In genomic region chr16:1543085-1543896, GRCh38 we compare ENCODE assay signal across 9 cellular contexts. TPM values are rescaled to one million over a fixed set of nuclear protein-coding genes. Genes with fewer than 3 reads are reported as not detected.
DNase-seq lines count a peak whose midpoint lies in the region; ATAC-seq and TF ChIP-seq lines count a peak whose summit lies in the region.
"Had no signal": no experiment of that assay in that cellular context is flagged by ENCODE, and none has a peak within 500 bp of the region (broad histone marks: within the 10 kb centered on the region; RNA-seq: fewer than 3 reads in every experiment).

No MANE protein-coding gene starts in this region.

- H2AK9ac ChIP-seq in IMR-90 (replicated peaks; ENCODE audit: low read depth, low read length, poor library complexity): peak overlapping the region; percentile 77

- H3K56ac ChIP-seq in IMR-90 (ENCODE audit: extremely low read depth, insufficient read depth, low read length): no peak overlapping the region

- peak overlapping the region; percentile 21; the same call in 1 of the 2 replicates for H2AK5ac ChIP-seq in IMR-90 (ENCODE audit: low read depth, low read length)

- H3K36me3 Mint-ChIP-seq in CD4-positive, alpha-beta T cell (ENCODE audit: low read depth): peaks cover 85% of the 10 kb centered on the region
- H3K36me3 Mint-ChIP-seq in endothelial cell (ENCODE audit: low read depth, unreplicated experiment): peaks cover 38% of the 10 kb centered on the region

- H4K5ac ChIP-seq in IMR-90 (ENCODE audit: low read depth, low read length): no peak overlapping the region

- POLR2A ChIA-PET in CD4-positive, alpha-beta T cell (lab: Charles Lee): interaction anchor here (0.7 to 4.9 kb wide), 2 partner anchors 9 to 17 kb away, joined by 3 to 34 read pairs; partner anchors contain the start of gene TMEM204
- POLR2A ChIA-PET in IMR-90 (lab: Charles Lee; ENCODE audit: unreplicated experiment): no interaction called here

- no peak overlapping the region for H3K9ac ChIP-seq in IMR-90 (ENCODE audit: low read depth, low read length)

- H3K23ac ChIP-seq in IMR-90 (ENCODE audit: low read depth, low read length): no peak overlapping the region

- no peaks in the 10 kb centered on the region for H3K9me3 ChIP-seq in CD4-positive, alpha-beta T cell (ENCODE audit: control insufficient read depth, low read length)
- H3K9me3 ChIP-seq in IMR-90 (ENCODE audit: control insufficient read depth, insufficient read depth, low read length) (no peaks in the 10 kb centered on the region), mucosa of descending colon (no peaks in the 10 kb centered on the region)

- no TSS peak for BruUV-seq in IMR-90 (replicated peaks; lab: Mats Ljungman, UMichigan)

- no peaks in the 10 kb centered on the region for H3K9me3 Mint-ChIP-seq in CD4-positive, alpha-beta T cell
- H3K9me3 Mint-ChIP-seq in endothelial cell (ENCODE audit: unreplicated experiment): no peaks in the 10 kb centered on the region

- no peak overlapping the region for H3K4ac ChIP-seq in IMR-90 (ENCODE audit: low read depth, low read length)

- H2BK20ac ChIP-seq in IMR-90 (ENCODE audit: low read depth, low read length): no peak overlapping the region

- peaks cover 3% of the 10 kb centered on the region; the same call in 1 of the 2 replicates for H3K4me1 ChIP-seq in IMR-90 (ENCODE audit: control insufficient read depth, insufficient read depth, low read length)
- peaks cover 2% of the 10 kb centered on the region for H3K4me1 ChIP-seq in mucosa of descending colon (ENCODE audit: low read depth)

- H2BK120ac ChIP-seq in IMR-90 (ENCODE audit: low read depth, low read length): no peak overlapping the region

- no peaks in the 10 kb centered on the region for H3K27me3 Mint-ChIP-seq in CD4-positive, alpha-beta T cell
- peaks cover 5% of the 10 kb centered on the region for H3K27me3 Mint-ChIP-seq in endothelial cell (ENCODE audit: unreplicated experiment)

- dilution Hi-C loops in IMR-90 (cut with HindIII; ENCODE audit: low sequenced_read_pairs, unreplicated experiment): no loop called here

- peak overlapping the region; percentile 54 for H3K4me3 Mint-ChIP-seq in CD4-positive, alpha-beta T cell
- peak overlapping the region; percentile 65 for H3K4me3 Mint-ChIP-seq in endothelial cell (ENCODE audit: unreplicated experiment)

- H3K18ac ChIP-seq in IMR-90 (ENCODE audit: low read depth, low read length): no peak overlapping the region

- H2BK5ac ChIP-seq in IMR-90 (ENCODE audit: low read depth, low read length, poor library complexity, severe bottlenecking): no peak overlapping the region

- whole genome bisulfite sequencing in IMR-90 (ENCODE audit: extremely low coverage in 2 of 2, insufficient read length in 1 of 2), 2 experiments: 93% methylated on average over 7 of the region's 30 CpGs; no CpG with 5 or more reads in 1 of the 2 experiments

- peaks cover 6 to 45% of the 10 kb centered on the region in 2 experiments; a peak in 3 of 4 replicates for H3K79me1 ChIP-seq in IMR-90 (ENCODE audit: low read depth in 1 of 2, low read length in 2 of 2)

- H3K9me1 ChIP-seq in IMR-90 (ENCODE audit: insufficient read depth, low read length): 0 out of 2 replicates have a peak, but pooled peaks cover 9% of the 10 kb centered on the region

- intact Hi-C loops in CD4-positive, alpha-beta T cell (cut with DNase I, micrococcal nuclease): no loop called here
- intact Hi-C loops in IMR-90 (cut with micrococcal nuclease): no loop called here
- intact Hi-C loops in mucosa of descending colon (cut with DNase I, micrococcal nuclease): no loop called here

- peak in 5 of 10 experiments; percentile 24 to 45 (median 27) for DNase-seq in CD4-positive, alpha-beta T cell
- peak; percentile 76 for DNase-seq in IMR-90
- peak; percentile 83 for DNase-seq in activated CD4-positive, alpha-beta T cell treated with anti-CD3 and anti-CD28 coated beads for 48 hours
- peak; percentile 25 for DNase-seq in endothelial cell (ENCODE audit: low spot score)
- DNase-seq in mucosa of descending colon: peak in 1 of 3 donors; percentile 47
- peak; percentile 79 for DNase-seq in stromal cell of bone marrow (ENCODE audit: low read depth)
- DNase-seq in NCI-H1930 (lab: John Stamatoyannopoulos, UW): no peak

- TF ChIP-seq POLR2A in IMR-90 (IDR thresholded peaks at IDR 0.05; ENCODE audit: low read depth, low read length): no peak

- 0 out of 2 replicates have a peak, but pooled peaks cover 3% of the 10 kb centered on the region for H4K20me1 ChIP-seq in IMR-90 (ENCODE audit: insufficient read depth, low read length)

- ATAC-seq in CD4-positive, alpha-beta T cell (ENCODE audit: poor library complexity): peak; percentile 66
- ATAC-seq in IMR-90 (ENCODE audit: low read depth) (peak; percentile 53), mucosa of descending colon (peak; percentile 46), GM21723 (IDR thresholded peaks at IDR 0.05; ENCODE audit: unreplicated experiment) (no peak)

- no peak overlapping the region for H2BK15ac ChIP-seq in IMR-90 (ENCODE audit: low read depth, low read length)

- no peak overlapping the region for H3K4me3 ChIP-seq in IMR-90 (ENCODE audit: insufficient read depth, low read depth, low read length)
- H3K4me3 ChIP-seq in mucosa of descending colon: no peak overlapping the region

- H3K4me1 Mint-ChIP-seq in CD4-positive, alpha-beta T cell (ENCODE audit: low read depth): peaks cover 81% of the 10 kb centered on the region
- H3K4me1 Mint-ChIP-seq in endothelial cell (ENCODE audit: unreplicated experiment): peaks cover 62% of the 10 kb centered on the region

- in situ Hi-C loops in IMR-90 (cut with MboI; ENCODE audit: low sequenced_read_pairs): no loop called here

- no peak overlapping the region for H3K14ac ChIP-seq in IMR-90 (replicated peaks; ENCODE audit: low read depth, low read length)

- peak overlapping the region; percentile 51 for H2AFZ ChIP-seq in IMR-90 (replicated peaks; ENCODE audit: low read length, poor library complexity)

- no peak for TF ChIP-seq RAD21 in IMR-90 (IDR thresholded peaks at IDR 0.05; ENCODE audit: low read length)

- H3K27ac ChIP-seq in CD4-positive, alpha-beta T cell (ENCODE audit: low read depth, low read length): peak overlapping the region; percentile 56
- no peak overlapping the region for H3K27ac ChIP-seq in IMR-90 (ENCODE audit: insufficient read depth, low read length)

- no peaks in the 10 kb centered on the region for H3K27me3 ChIP-seq in CD4-positive, alpha-beta T cell (ENCODE audit: control insufficient read depth, insufficient read depth, low read length)
- no peaks in the 10 kb centered on the region for H3K27me3 ChIP-seq in IMR-90 (ENCODE audit: control insufficient read depth, insufficient read depth, low read length)

- TF ChIP-seq CTCF in CD4-positive, alpha-beta T cell (IDR thresholded peaks at IDR 0.05): no peak
- TF ChIP-seq CTCF in IMR-90 (conservative IDR thresholded peaks at IDR 0.05; ENCODE audit: low read depth, low read length) (0 out of 2 replicates have a peak, but pooled peaks have one; percentile 2), endothelial cell (IDR thresholded peaks at IDR 0.05; ENCODE audit: unreplicated experiment) (no peak), mucosa of descending colon (IDR thresholded peaks at IDR 0.05) (no peak)

- H3K27ac Mint-ChIP-seq in CD4-positive, alpha-beta T cell: peak overlapping the region; percentile 80
- peak overlapping the region; percentile 92 for H3K27ac Mint-ChIP-seq in endothelial cell (ENCODE audit: unreplicated experiment)

- H4K8ac ChIP-seq in IMR-90 (ENCODE audit: low read depth in 2 of 2, low read length in 2 of 2): peak overlapping the region in 1 of 2 experiments; percentile 38; a peak in 1 of 4 replicates

- no peak overlapping the region for H4K91ac ChIP-seq in IMR-90 (ENCODE audit: insufficient read depth, low read depth, low read length)

- no peak overlapping the region for H3K4me2 ChIP-seq in IMR-90 (ENCODE audit: low read depth, low read length)

- CTCF ChIA-PET in CD4-positive, alpha-beta T cell (lab: Charles Lee): no interaction called here
- CTCF ChIA-PET in IMR-90 (lab: Yijun Ruan, JAX): interaction anchor here (0.7 kb wide), 1 partner anchor 30 kb away, joined by 3 read pairs; no protein-coding TSS in a partner anchor

- H3K36me3 ChIP-seq in IMR-90 (ENCODE audit: control insufficient read depth, insufficient read depth, low read length): peaks cover 22% of the 10 kb centered on the region
- H3K36me3 ChIP-seq in mucosa of descending colon (ENCODE audit: low read depth): no peaks in the 10 kb centered on the region

TF ChIP-seq in IMR-90, 13 proteins besides CTCF, POLR2A, EP300 and RAD21 (continues in another document):
- TF ChIP-seq USF2 (IDR thresholded peaks at IDR 0.05; ENCODE audit: low read depth, low read length) (no peak), MXI1 (IDR thresholded peaks at IDR 0.05; ENCODE audit: borderline replicate concordance, low read depth, low read length) (no peak), RFX5 (IDR thresholded peaks at IDR 0.05; ENCODE audit: low read depth, low read length) (no peak), SMC3 (IDR thresholded peaks at IDR 0.05; ENCODE audit: low read depth, low read length) (no peak), NFE2L2 (IDR thresholded peaks at IDR 0.05; ENCODE audit: low read depth, low read length) (no peak), MAZ (IDR thresholded peaks at IDR 0.05; ENCODE audit: borderline replicate concordance, low read depth, low read length) (no peak)

RNA-seq across cellular contexts. Expression of gene TMEM204, which starts 9.8 kb away (rescaled TPM):
- 10 to 100 TPM; 20.5 to 22.1 TPM for total RNA-seq in CD4-positive, alpha-beta T cell
- 7.0 and 7.2 TPM in 2 replicates for total RNA-seq in IMR-90 (2012; rRNA removed)
- 12.3 and 13.2 TPM in 2 replicates for polyA plus RNA-seq in IMR-90 (2012; rRNA removed)
- polyA plus RNA-seq in IMR-90 (2012; cell fraction: cytosol; rRNA removed): 8.4 and 18.2 TPM in 2 replicates
- polyA plus RNA-seq in IMR-90 (2012; cell fraction: nucleus; rRNA removed; ENCODE audit: low replicate concordance): 5.3 and 12.8 TPM in 2 replicates
- total RNA-seq in endothelial cell (ENCODE audit: unreplicated experiment): 66.3 TPM
- 10 to 100 TPM in 1 of 3 donors, 1 to 10 TPM in 2; 3.4 to 10.3 (median 5.0) TPM for total RNA-seq in mucosa of descending colon

RNA-seq across cellular contexts. Expression of gene TELO2, which starts 50.1 kb away (rescaled TPM):
- total RNA-seq in CD4-positive, alpha-beta T cell: 10 to 100 TPM; 29.7 to 30.8 TPM
- total RNA-seq in IMR-90 (2012; rRNA removed): 5.8 and 6.6 TPM in 2 replicates
- 26.6 and 28.2 TPM in 2 replicates for polyA plus RNA-seq in IMR-90 (2012; rRNA removed)
- polyA plus RNA-seq in IMR-90 (2012; cell fraction: cytosol; rRNA removed): 16.6 and 18.1 TPM in 2 replicates
- 110 and 290 TPM in 2 replicates for polyA plus RNA-seq in IMR-90 (2012; cell fraction: nucleus; rRNA removed; ENCODE audit: low replicate concordance)
- 64.5 TPM for total RNA-seq in endothelial cell (ENCODE audit: unreplicated experiment)
- 10 to 100 TPM; 32.2 to 41.6 (median 37.8) TPM for total RNA-seq in mucosa of descending colon

RNA-seq across cellular contexts. Expression of gene PTX4, which starts 54.5 kb away (rescaled TPM):
- total RNA-seq in CD4-positive, alpha-beta T cell: not detected
- total RNA-seq in IMR-90 (2012; rRNA removed) (not detected in 2 replicates), endothelial cell (ENCODE audit: unreplicated experiment) (0.21 TPM), mucosa of descending colon (not detected)
- 0.07 TPM in 1 of 2 replicates, not detected in the other for polyA plus RNA-seq in IMR-90 (2012; rRNA removed)
- polyA plus RNA-seq in IMR-90 (2012; cell fraction: cytosol; rRNA removed): not detected in 2 replicates
- 0.14 TPM in 1 of 2 replicates, not detected in the other for polyA plus RNA-seq in IMR-90 (2012; cell fraction: nucleus; rRNA removed; ENCODE audit: low replicate concordance)
- total RNA-seq: mononuclear cell had no signal

Comparison
In these comparisons a context has a peak if more than half of its experiments do, and no peak if none do; other contexts are left out.
1. DNase-seq: peak in IMR-90 (single experiment), activated CD4-positive, alpha-beta T cell treated with anti-CD3 and anti-CD28 coated beads for 48 hours (single experiment), endothelial cell (single experiment) and stromal cell of bone marrow (single experiment); none in NCI-H1930 (0 of 2).